ENCODE assay signal across 8 cellular contexts in genomic region chr1:40059292-40059959, GRCh38. TPM values are rescaled to one million over a fixed set of nuclear protein-coding genes. Genes with fewer than 3 reads are reported as not detected.
A peak's percentile ranks its signal among the peaks of the same experiment; 100 is the strongest.
DNase-seq lines count a peak whose midpoint lies in the region; ATAC-seq and TF ChIP-seq lines count a peak whose summit lies in the region.

No MANE protein-coding gene starts in this region.

- no peaks in the 10 kb centered on the region for H3K9me3 ChIP-seq in skeletal muscle satellite cell (replicated peaks; ENCODE audit: low read length)

- DNase-seq in ELF-1 (ENCODE audit: low read depth, low spot score): peak; percentile 42
- no peak for DNase-seq in T-helper 2 cell treated with Interferon-gamma antibody and Interleukin-4, amounts not matched to agents 5 μg/mL and 100 μg/mL, for 36 hours (ENCODE audit: low spot score)
- DNase-seq in fibroblast of the aortic adventitia (ENCODE audit: low read depth): peak; percentile 90
- DNase-seq in 8988T: no peak
- no peak for DNase-seq in activated gamma-delta T cell treated with Interleukin-2 at 50 U/mL for 16 hours

- H3K36me3 Mint-ChIP-seq in T-helper 2 cell treated with Interferon-gamma antibody and Interleukin-4, amounts not matched to agents 5 μg/mL and 100 μg/mL, for 36 hours (ENCODE audit: low read depth): peaks cover 79% of the 10 kb centered on the region

- H3K4me1 ChIP-seq in skeletal muscle satellite cell (ENCODE audit: control insufficient read depth, insufficient read depth, low read length): peaks cover 30% of the 10 kb centered on the region

- ATAC-seq in HG03280 (IDR thresholded peaks at IDR 0.05; ENCODE audit: unreplicated experiment) (peak; percentile 51), HG02884 (IDR thresholded peaks at IDR 0.05; ENCODE audit: unreplicated experiment) (no peak)

- peaks cover 69% of the 10 kb centered on the region for H3K4me1 Mint-ChIP-seq in T-helper 2 cell treated with Interferon-gamma antibody and Interleukin-4, amounts not matched to agents 5 μg/mL and 100 μg/mL, for 36 hours (ENCODE audit: low read depth)

- H3K4me3 ChIP-seq in fibroblast of the aortic adventitia (ENCODE audit: low read depth, low read length): no peak overlapping the region
- H3K4me3 ChIP-seq in skeletal muscle satellite cell (ENCODE audit: low read length): no peak overlapping the region

- H3K9me3 Mint-ChIP-seq in T-helper 2 cell treated with Interferon-gamma antibody and Interleukin-4, amounts not matched to agents 5 μg/mL and 100 μg/mL, for 36 hours: no peaks in the 10 kb centered on the region

- TF ChIP-seq CTCF in fibroblast of the aortic adventitia (IDR thresholded peaks at IDR 0.05; ENCODE audit: insufficient read depth, low read length): peak; percentile 17

- peaks cover 80% of the 10 kb centered on the region for H3K36me3 ChIP-seq in skeletal muscle satellite cell (ENCODE audit: insufficient read depth, low read length)

- no peak overlapping the region for H3K9ac ChIP-seq in skeletal muscle satellite cell (ENCODE audit: low read depth, low read length)

- no peaks in the 10 kb centered on the region for H3K27me3 Mint-ChIP-seq in T-helper 2 cell treated with Interferon-gamma antibody and Interleukin-4, amounts not matched to agents 5 μg/mL and 100 μg/mL, for 36 hours (ENCODE audit: low read depth)

- H3K27me3 ChIP-seq in skeletal muscle satellite cell (ENCODE audit: control insufficient read depth, insufficient read depth, low read length): no peaks in the 10 kb centered on the region

- H3K4me2 ChIP-seq in skeletal muscle satellite cell (ENCODE audit: low read length): peak overlapping the region; percentile 37

- peak overlapping the region; percentile 88 for H3K27ac Mint-ChIP-seq in T-helper 2 cell treated with Interferon-gamma antibody and Interleukin-4, amounts not matched to agents 5 μg/mL and 100 μg/mL, for 36 hours

- H3K4me3 Mint-ChIP-seq in T-helper 2 cell treated with Interferon-gamma antibody and Interleukin-4, amounts not matched to agents 5 μg/mL and 100 μg/mL, for 36 hours: peak overlapping the region; percentile 77

RNA-seq across cellular contexts. Expression of gene CAP1, which starts 18.9 kb away (rescaled TPM):
- total RNA-seq in fibroblast of the aortic adventitia (ENCODE audit: low replicate concordance): 68.1 and 376 TPM in 2 replicates
- total RNA-seq in skeletal muscle satellite cell (2012; rRNA removed): 404 and 440 TPM in 2 replicates

RNA-seq across cellular contexts. Expression of gene PPT1, which starts 37.6 kb away (rescaled TPM):
- 23.5 and 44.2 TPM in 2 replicates for total RNA-seq in fibroblast of the aortic adventitia (ENCODE audit: low replicate concordance)
- total RNA-seq in skeletal muscle satellite cell (2012; rRNA removed): 41.6 and 48.7 TPM in 2 replicates

Comparison
In these comparisons a context has a peak if more than half of its experiments do, and no peak if none do; other contexts are left out.
1. DNase-seq: peak in ELF-1 (single experiment) and fibroblast of the aortic adventitia (single experiment); none in T-helper 2 cell treated with Interferon-gamma antibody and Interleukin-4, amounts not matched to agents 5 μg/mL and 100 μg/mL, for 36 hours (single experiment), 8988T (single experiment) and activated gamma-delta T cell treated with Interleukin-2 at 50 U/mL for 16 hours (single experiment).